Comparison of ENCODE assay signal across 1 cellular context in the genomic region with DNA sequence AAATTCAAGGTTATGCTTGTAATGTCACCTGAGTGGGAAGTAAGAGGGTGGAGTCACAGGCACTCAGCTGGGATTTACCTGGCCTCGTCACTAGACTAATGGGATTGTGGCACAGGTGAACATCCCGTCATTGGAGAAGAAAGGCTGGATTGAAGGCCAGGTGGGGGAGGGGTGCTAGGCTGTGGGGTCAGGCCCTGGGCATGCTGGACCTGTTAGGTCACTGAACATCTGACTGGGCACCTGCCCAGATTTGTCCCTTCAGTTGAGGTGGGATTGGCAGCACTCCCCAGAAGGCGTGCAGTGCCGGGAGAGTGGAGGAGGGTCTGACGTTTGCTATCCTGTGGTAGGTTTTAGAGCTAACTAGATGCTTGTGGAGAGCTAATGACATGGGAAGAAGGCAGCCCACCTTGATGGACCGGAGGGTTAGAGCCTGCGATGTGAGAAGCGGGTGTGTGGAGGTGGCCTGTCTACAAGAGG.
TF ChIP-seq lines count a peak whose summit lies in the region.

No MANE protein-coding gene starts in this region.

TF ChIP-seq in WTC11, 78 proteins besides CTCF, POLR2A, EP300 and RAD21 (continued from another document):
- TF ChIP-seq, protein P1, sequence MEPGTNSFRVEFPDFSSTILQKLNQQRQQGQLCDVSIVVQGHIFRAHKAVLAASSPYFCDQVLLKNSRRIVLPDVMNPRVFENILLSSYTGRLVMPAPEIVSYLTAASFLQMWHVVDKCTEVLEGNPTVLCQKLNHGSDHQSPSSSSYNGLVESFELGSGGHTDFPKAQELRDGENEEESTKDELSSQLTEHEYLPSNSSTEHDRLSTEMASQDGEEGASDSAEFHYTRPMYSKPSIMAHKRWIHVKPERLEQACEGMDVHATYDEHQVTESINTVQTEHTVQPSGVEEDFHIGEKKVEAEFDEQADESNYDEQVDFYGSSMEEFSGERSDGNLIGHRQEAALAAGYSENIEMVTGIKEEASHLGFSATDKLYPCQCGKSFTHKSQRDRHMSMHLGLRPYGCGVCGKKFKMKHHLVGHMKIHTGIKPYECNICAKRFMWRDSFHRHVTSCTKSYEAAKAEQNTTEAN (CRISPR knock-in tag; IDR thresholded peaks at IDR 0.05), result no peak
- TF ChIP-seq PRRX2 (CRISPR knock-in tag; IDR thresholded peaks at IDR 0.05) (no peak), ZNF219 (CRISPR knock-in tag; IDR thresholded peaks at IDR 0.05; ENCODE audit: borderline replicate concordance) (no peak), CBFB (CRISPR knock-in tag; IDR thresholded peaks at IDR 0.05; ENCODE audit: low read depth) (no peak), FOXJ3 (CRISPR knock-in tag; IDR thresholded peaks at IDR 0.05; ENCODE audit: borderline replicate concordance) (no peak), HMGA2 (CRISPR knock-in tag; IDR thresholded peaks at IDR 0.05) (no peak), KAT7 (CRISPR knock-in tag; IDR thresholded peaks at IDR 0.05; ENCODE audit: borderline replicate concordance) (no peak), ZNF671 (CRISPR knock-in tag; IDR thresholded peaks at IDR 0.05) (no peak), NFE2L1 (CRISPR knock-in tag; IDR thresholded peaks at IDR 0.05) (no peak)
- TF ChIP-seq, protein P2, sequence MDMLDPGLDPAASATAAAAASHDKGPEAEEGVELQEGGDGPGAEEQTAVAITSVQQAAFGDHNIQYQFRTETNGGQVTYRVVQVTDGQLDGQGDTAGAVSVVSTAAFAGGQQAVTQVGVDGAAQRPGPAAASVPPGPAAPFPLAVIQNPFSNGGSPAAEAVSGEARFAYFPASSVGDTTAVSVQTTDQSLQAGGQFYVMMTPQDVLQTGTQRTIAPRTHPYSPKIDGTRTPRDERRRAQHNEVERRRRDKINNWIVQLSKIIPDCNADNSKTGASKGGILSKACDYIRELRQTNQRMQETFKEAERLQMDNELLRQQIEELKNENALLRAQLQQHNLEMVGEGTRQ (CRISPR knock-in tag; IDR thresholded peaks at IDR 0.05), result no peak
- TF ChIP-seq, protein P3, sequence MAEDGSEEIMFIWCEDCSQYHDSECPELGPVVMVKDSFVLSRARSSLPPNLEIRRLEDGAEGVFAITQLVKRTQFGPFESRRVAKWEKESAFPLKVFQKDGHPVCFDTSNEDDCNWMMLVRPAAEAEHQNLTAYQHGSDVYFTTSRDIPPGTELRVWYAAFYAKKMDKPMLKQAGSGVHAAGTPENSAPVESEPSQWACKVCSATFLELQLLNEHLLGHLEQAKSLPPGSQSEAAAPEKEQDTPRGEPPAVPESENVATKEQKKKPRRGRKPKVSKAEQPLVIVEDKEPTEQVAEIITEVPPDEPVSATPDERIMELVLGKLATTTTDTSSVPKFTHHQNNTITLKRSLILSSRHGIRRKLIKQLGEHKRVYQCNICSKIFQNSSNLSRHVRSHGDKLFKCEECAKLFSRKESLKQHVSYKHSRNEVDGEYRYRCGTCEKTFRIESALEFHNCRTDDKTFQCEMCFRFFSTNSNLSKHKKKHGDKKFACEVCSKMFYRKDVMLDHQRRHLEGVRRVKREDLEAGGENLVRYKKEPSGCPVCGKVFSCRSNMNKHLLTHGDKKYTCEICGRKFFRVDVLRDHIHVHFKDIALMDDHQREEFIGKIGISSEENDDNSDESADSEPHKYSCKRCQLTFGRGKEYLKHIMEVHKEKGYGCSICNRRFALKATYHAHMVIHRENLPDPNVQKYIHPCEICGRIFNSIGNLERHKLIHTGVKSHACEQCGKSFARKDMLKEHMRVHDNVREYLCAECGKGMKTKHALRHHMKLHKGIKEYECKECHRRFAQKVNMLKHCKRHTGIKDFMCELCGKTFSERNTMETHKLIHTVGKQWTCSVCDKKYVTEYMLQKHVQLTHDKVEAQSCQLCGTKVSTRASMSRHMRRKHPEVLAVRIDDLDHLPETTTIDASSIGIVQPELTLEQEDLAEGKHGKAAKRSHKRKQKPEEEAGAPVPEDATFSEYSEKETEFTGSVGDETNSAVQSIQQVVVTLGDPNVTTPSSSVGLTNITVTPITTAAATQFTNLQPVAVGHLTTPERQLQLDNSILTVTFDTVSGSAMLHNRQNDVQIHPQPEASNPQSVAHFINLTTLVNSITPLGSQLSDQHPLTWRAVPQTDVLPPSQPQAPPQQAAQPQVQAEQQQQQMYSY (CRISPR knock-in tag; IDR thresholded peaks at IDR 0.05), result no peak
- TF ChIP-seq, protein P4, sequence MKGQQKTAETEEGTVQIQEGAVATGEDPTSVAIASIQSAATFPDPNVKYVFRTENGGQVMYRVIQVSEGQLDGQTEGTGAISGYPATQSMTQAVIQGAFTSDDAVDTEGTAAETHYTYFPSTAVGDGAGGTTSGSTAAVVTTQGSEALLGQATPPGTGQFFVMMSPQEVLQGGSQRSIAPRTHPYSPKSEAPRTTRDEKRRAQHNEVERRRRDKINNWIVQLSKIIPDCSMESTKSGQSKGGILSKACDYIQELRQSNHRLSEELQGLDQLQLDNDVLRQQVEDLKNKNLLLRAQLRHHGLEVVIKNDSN (CRISPR knock-in tag; IDR thresholded peaks at IDR 0.05), result no peak
- TF ChIP-seq, protein P5, sequence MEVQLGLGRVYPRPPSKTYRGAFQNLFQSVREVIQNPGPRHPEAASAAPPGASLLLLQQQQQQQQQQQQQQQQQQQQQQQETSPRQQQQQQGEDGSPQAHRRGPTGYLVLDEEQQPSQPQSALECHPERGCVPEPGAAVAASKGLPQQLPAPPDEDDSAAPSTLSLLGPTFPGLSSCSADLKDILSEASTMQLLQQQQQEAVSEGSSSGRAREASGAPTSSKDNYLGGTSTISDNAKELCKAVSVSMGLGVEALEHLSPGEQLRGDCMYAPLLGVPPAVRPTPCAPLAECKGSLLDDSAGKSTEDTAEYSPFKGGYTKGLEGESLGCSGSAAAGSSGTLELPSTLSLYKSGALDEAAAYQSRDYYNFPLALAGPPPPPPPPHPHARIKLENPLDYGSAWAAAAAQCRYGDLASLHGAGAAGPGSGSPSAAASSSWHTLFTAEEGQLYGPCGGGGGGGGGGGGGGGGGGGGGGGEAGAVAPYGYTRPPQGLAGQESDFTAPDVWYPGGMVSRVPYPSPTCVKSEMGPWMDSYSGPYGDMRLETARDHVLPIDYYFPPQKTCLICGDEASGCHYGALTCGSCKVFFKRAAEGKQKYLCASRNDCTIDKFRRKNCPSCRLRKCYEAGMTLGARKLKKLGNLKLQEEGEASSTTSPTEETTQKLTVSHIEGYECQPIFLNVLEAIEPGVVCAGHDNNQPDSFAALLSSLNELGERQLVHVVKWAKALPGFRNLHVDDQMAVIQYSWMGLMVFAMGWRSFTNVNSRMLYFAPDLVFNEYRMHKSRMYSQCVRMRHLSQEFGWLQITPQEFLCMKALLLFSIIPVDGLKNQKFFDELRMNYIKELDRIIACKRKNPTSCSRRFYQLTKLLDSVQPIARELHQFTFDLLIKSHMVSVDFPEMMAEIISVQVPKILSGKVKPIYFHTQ (CRISPR knock-in tag; IDR thresholded peaks at IDR 0.05), result no peak
